ENCODE assay signal across 20 cellular contexts in the genomic region with DNA sequence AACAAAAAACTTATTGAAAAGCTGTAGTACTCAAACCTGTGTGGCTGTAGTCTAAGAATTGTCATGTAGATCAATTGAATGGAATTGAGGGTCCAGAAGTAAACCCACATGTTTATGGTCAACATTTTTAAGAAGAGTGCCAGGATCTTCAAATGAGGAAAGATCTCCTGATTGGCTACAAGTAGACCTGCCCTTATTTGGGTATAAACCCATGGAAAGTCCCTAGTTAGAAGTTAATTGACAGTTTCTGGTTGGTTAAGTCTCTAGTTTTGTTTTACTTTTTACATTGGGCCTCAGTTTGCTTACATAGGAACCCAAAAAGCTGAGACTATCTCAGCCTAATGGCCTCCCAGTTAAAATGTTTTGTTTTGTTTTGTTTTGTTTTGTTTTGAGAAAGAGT.
DNase-seq lines count a peak whose midpoint lies in the region; ATAC-seq and TF ChIP-seq lines count a peak whose summit lies in the region.
"Had no signal": no experiment of that assay in that cellular context is flagged by ENCODE, and none has a peak within 500 bp of the region (broad histone marks: within the 10 kb centered on the region; RNA-seq: fewer than 3 reads in every experiment).

No MANE protein-coding gene starts in this region.

- H3K27ac Mint-ChIP-seq in natural killer cell (no peak overlapping the region), progenitor cell of endocrine pancreas (no peak overlapping the region)
- H3K27ac Mint-ChIP-seq in natural killer cell treated with Interleukin-12 subunit alpha and Interleukin-12 subunit beta and Interleukin-15 and Interleukin-18, amount 100 ng/mL, for 72 hours = peak overlapping the region in 1 of 2 donors; percentile 21
- no peak overlapping the region for H3K27ac Mint-ChIP-seq in central memory CD8-positive, alpha-beta T cell (ENCODE audit: low read depth)
- H3K27ac Mint-ChIP-seq in stimulated activated naive B cell treated with anti-CD40 and anti-IgM and Interleukin-4, amounts not matched to agents 10 μg/mL and 1 μg/mL and 100 μg/mL, for 72 hours = peak overlapping the region; percentile 90

- H3K4me1 ChIP-seq in MM.1S (ENCODE audit: low read length) (no peaks in the 10 kb centered on the region), right atrium auricular region (no peaks in the 10 kb centered on the region)
- H3K4me1 ChIP-seq: A549, HAP-1, SJSA1 had no signal

- H3K36me3 Mint-ChIP-seq in natural killer cell = no peaks in the 10 kb centered on the region
- peaks cover under 1% of the 10 kb centered on the region for H3K36me3 Mint-ChIP-seq in natural killer cell treated with Interleukin-12 subunit alpha and Interleukin-12 subunit beta and Interleukin-15 and Interleukin-18, amount 100 ng/mL, for 72 hours
- H3K36me3 Mint-ChIP-seq in central memory CD8-positive, alpha-beta T cell (ENCODE audit: insufficient read depth) = peaks cover 2% of the 10 kb centered on the region
- H3K36me3 Mint-ChIP-seq in stimulated activated naive B cell treated with anti-CD40 and anti-IgM and Interleukin-4, amounts not matched to agents 10 μg/mL and 1 μg/mL and 100 μg/mL, for 72 hours = peaks cover 6 to 12% of the 10 kb centered on the region in 2 donors
- H3K36me3 Mint-ChIP-seq in progenitor cell of endocrine pancreas (ENCODE audit: insufficient read depth) = no peaks in the 10 kb centered on the region

- no peaks in the 10 kb centered on the region for H3K9me3 Mint-ChIP-seq in natural killer cell
- peaks cover under 1% of the 10 kb centered on the region for H3K9me3 Mint-ChIP-seq in natural killer cell treated with Interleukin-12 subunit alpha and Interleukin-12 subunit beta and Interleukin-15 and Interleukin-18, amount 100 ng/mL, for 72 hours
- H3K9me3 Mint-ChIP-seq in central memory CD8-positive, alpha-beta T cell = no peaks in the 10 kb centered on the region
- peaks cover under 1 to 3% of the 10 kb centered on the region in 2 donors for H3K9me3 Mint-ChIP-seq in stimulated activated naive B cell treated with anti-CD40 and anti-IgM and Interleukin-4, amounts not matched to agents 10 μg/mL and 1 μg/mL and 100 μg/mL, for 72 hours
- peaks cover 10% of the 10 kb centered on the region for H3K9me3 Mint-ChIP-seq in progenitor cell of endocrine pancreas (ENCODE audit: low read depth)

- H3K9me3 ChIP-seq in MM.1S (replicated peaks; ENCODE audit: insufficient read depth, low read length) (no peaks in the 10 kb centered on the region), right atrium auricular region (no peaks in the 10 kb centered on the region)
- H3K9me3 ChIP-seq: A549, HAP-1, SJSA1 had no signal

- DNase-seq in natural killer cell (no peak), MM.1S (peak; percentile 14), progenitor cell of endocrine pancreas (ENCODE audit: low spot score, unreplicated experiment) (no peak), right atrium auricular region (ENCODE audit: low spot score) (no peak)
- DNase-seq in natural killer cell treated with Interleukin-12 subunit alpha and Interleukin-12 subunit beta and Interleukin-15 and Interleukin-18, amount 100 ng/mL, for 72 hours (ENCODE audit: low spot score) = no peak
- no peak for DNase-seq in central memory CD8-positive, alpha-beta T cell (ENCODE audit: low spot score in 2 of 2)
- no peak for DNase-seq in stimulated activated naive B cell treated with anti-CD40 and anti-IgM and Interleukin-4, amounts not matched to agents 10 μg/mL and 1 μg/mL and 100 μg/mL, for 72 hours
- DNase-seq: DMS79 treated with DMSO at 0.1 percent for 48 hours, GF-D8, IMR-90, MV-4-11, NCI-H1417 treated with DMSO at 0.1 percent for 48 hours, NCI-H2029, NCI-H524 treated with DMSO at 0.1 percent for 48 hours, PC-3 had no signal

- no peak overlapping the region for H2AFZ ChIP-seq in MM.1S (ENCODE audit: low read length)

- H3K9ac ChIP-seq in MM.1S (ENCODE audit: low read length) = no peak overlapping the region

- H3K36me3 ChIP-seq in MM.1S (replicated peaks; ENCODE audit: insufficient read depth, low read length) = no peaks in the 10 kb centered on the region
- no peaks in the 10 kb centered on the region for H3K36me3 ChIP-seq in right atrium auricular region
- H3K36me3 ChIP-seq: HAP-1, SJSA1 had no signal

- H3K4me2 ChIP-seq in MM.1S (ENCODE audit: low read depth, low read length) = no peak overlapping the region
- H3K4me2 ChIP-seq: A549 had no signal

- H3K27ac ChIP-seq in MM.1S (ENCODE audit: low read length) (no peak overlapping the region), right atrium auricular region (no peak overlapping the region)
- H3K27ac ChIP-seq: A549, SJSA1 had no signal

- H3K4me1 Mint-ChIP-seq in natural killer cell (peaks cover 5 to 7% of the 10 kb centered on the region in 2 donors), progenitor cell of endocrine pancreas (ENCODE audit: low read depth) (peaks cover 4% of the 10 kb centered on the region)
- peaks cover 4 to 14% of the 10 kb centered on the region in 2 donors for H3K4me1 Mint-ChIP-seq in natural killer cell treated with Interleukin-12 subunit alpha and Interleukin-12 subunit beta and Interleukin-15 and Interleukin-18, amount 100 ng/mL, for 72 hours (ENCODE audit: low read depth in 2 of 2)
- H3K4me1 Mint-ChIP-seq in central memory CD8-positive, alpha-beta T cell = no peaks in the 10 kb centered on the region
- peaks cover 17 to 27% of the 10 kb centered on the region in 2 donors for H3K4me1 Mint-ChIP-seq in stimulated activated naive B cell treated with anti-CD40 and anti-IgM and Interleukin-4, amounts not matched to agents 10 μg/mL and 1 μg/mL and 100 μg/mL, for 72 hours

- H3F3A ChIP-seq in MM.1S (ENCODE audit: insufficient read depth, low read length) = no peaks in the 10 kb centered on the region

- ATAC-seq in natural killer cell = peak in 2 of 3 donors; percentile 31 to 40
- no peak for ATAC-seq in natural killer cell treated with Interleukin-12 subunit alpha and Interleukin-12 subunit beta and Interleukin-15 and Interleukin-18, amount 100 ng/mL, for 72 hours
- ATAC-seq in central memory CD8-positive, alpha-beta T cell (replicated peaks; ENCODE audit: extremely low read depth, poor library complexity, severe bottlenecking) = peak; percentile 10
- ATAC-seq in stimulated activated naive B cell treated with anti-CD40 and anti-IgM and Interleukin-4, amounts not matched to agents 10 μg/mL and 1 μg/mL and 100 μg/mL, for 72 hours (replicated peaks) = peak; percentile 41 to 64
- ATAC-seq in HG03469 (IDR thresholded peaks at IDR 0.05; ENCODE audit: unreplicated experiment) = no peak
- ATAC-seq: A549, PC-3 had no signal

- intact Hi-C loops in natural killer cell (cut with micrococcal nuclease) = no loop called here

- TF ChIP-seq CTCF in natural killer cell (IDR thresholded peaks at IDR 0.05) (no peak), MM.1S (IDR thresholded peaks at IDR 0.05; ENCODE audit: low read length) (no peak), progenitor cell of endocrine pancreas (IDR thresholded peaks at IDR 0.05; ENCODE audit: unreplicated experiment) (no peak), right atrium auricular region (IDR thresholded peaks at IDR 0.05) (no peak)

- no peaks in the 10 kb centered on the region for H3K9me2 ChIP-seq in MM.1S (replicated peaks; ENCODE audit: insufficient read depth, low read length)

- H3K27me3 Mint-ChIP-seq in natural killer cell (ENCODE audit: low read depth in 2 of 2) (no peaks in the 10 kb centered on the region), progenitor cell of endocrine pancreas (no peaks in the 10 kb centered on the region)
- no peaks in the 10 kb centered on the region for H3K27me3 Mint-ChIP-seq in natural killer cell treated with Interleukin-12 subunit alpha and Interleukin-12 subunit beta and Interleukin-15 and Interleukin-18, amount 100 ng/mL, for 72 hours
- H3K27me3 Mint-ChIP-seq in central memory CD8-positive, alpha-beta T cell = no peaks in the 10 kb centered on the region
- H3K27me3 Mint-ChIP-seq in stimulated activated naive B cell treated with anti-CD40 and anti-IgM and Interleukin-4, amounts not matched to agents 10 μg/mL and 1 μg/mL and 100 μg/mL, for 72 hours = no peaks in the 10 kb centered on the region

- H3K27me3 ChIP-seq in MM.1S (replicated peaks; ENCODE audit: insufficient read depth, low read length) = no peaks in the 10 kb centered on the region
- H3K27me3 ChIP-seq in right atrium auricular region = no peaks in the 10 kb centered on the region
- H3K27me3 ChIP-seq: SJSA1 had no signal

- H3K4me3 Mint-ChIP-seq in natural killer cell = no peak overlapping the region
- no peak overlapping the region for H3K4me3 Mint-ChIP-seq in natural killer cell treated with Interleukin-12 subunit alpha and Interleukin-12 subunit beta and Interleukin-15 and Interleukin-18, amount 100 ng/mL, for 72 hours
- H3K4me3 Mint-ChIP-seq in central memory CD8-positive, alpha-beta T cell = no peak overlapping the region
- no peak overlapping the region for H3K4me3 Mint-ChIP-seq in stimulated activated naive B cell treated with anti-CD40 and anti-IgM and Interleukin-4, amounts not matched to agents 10 μg/mL and 1 μg/mL and 100 μg/mL, for 72 hours
- H3K4me3 Mint-ChIP-seq in progenitor cell of endocrine pancreas (ENCODE audit: low read depth) = no peak overlapping the region
- H3K4me3 Mint-ChIP-seq: CD14-positive monocyte had no signal

- no peaks in the 10 kb centered on the region for H3K79me2 ChIP-seq in MM.1S (ENCODE audit: low read length)

- H3K4me3 ChIP-seq in MM.1S (ENCODE audit: low read length) (no peak overlapping the region), right atrium auricular region (no peak overlapping the region)
- H3K4me3 ChIP-seq: A549, HAP-1, SJSA1 had no signal

- H4K20me1 ChIP-seq in MM.1S (ENCODE audit: insufficient read depth, low read length) = no peaks in the 10 kb centered on the region

Comparison
In these comparisons a context has a peak if more than half of its experiments do, and no peak if none do; other contexts are left out.
1. ATAC-seq: peak in natural killer cell (2 of 3), central memory CD8-positive, alpha-beta T cell (single experiment) and stimulated activated naive B cell treated with anti-CD40 and anti-IgM and Interleukin-4, amounts not matched to agents 10 μg/mL and 1 μg/mL and 100 μg/mL, for 72 hours (2 of 2); none in natural killer cell treated with Interleukin-12 subunit alpha and Interleukin-12 subunit beta and Interleukin-15 and Interleukin-18, amount 100 ng/mL, for 72 hours (0 of 2) and HG03469 (single experiment).